In genomic region chr7:137755846-137756685, GRCh38 we compare ENCODE assay signal across 1 cellular context.
TF ChIP-seq lines count a peak whose summit lies in the region.

No MANE protein-coding gene starts in this region.

TF ChIP-seq in GM12878, 131 proteins besides CTCF, POLR2A, EP300 and RAD21 (continued from another document):
- TF ChIP-seq ZNF687 (IDR thresholded peaks at IDR 0.05) (peak; percentile 29; the same call in 1 of the 2 replicates), IRF5 (IDR thresholded peaks at IDR 0.05; ENCODE audit: borderline replicate concordance) (no peak), E2F8 (IDR thresholded peaks at IDR 0.05; ENCODE audit: low read depth, partially characterized antibody) (no peak)
TF ChIP-seq in GM12878: peak in this region for 2.
